Comparison of ENCODE assay signal across 20 cellular contexts in genomic region chr3:119427669-119428068, GRCh38. TPM values are rescaled to one million over a fixed set of nuclear protein-coding genes. Genes with fewer than 3 reads are reported as not detected.
DNase-seq lines count a peak whose midpoint lies in the region; ATAC-seq, FAIRE-seq and TF ChIP-seq lines count a peak whose summit lies in the region.
"Had no signal": no experiment of that assay in that cellular context is flagged by ENCODE, and none has a peak within 500 bp of the region (broad histone marks: within the 10 kb centered on the region; RNA-seq: fewer than 3 reads in every experiment).

No MANE protein-coding gene starts in this region.

- no peaks in the 10 kb centered on the region for H3K27me3 ChIP-seq in HepG2 (ENCODE audit: control insufficient read depth in 1 of 2, insufficient read depth in 2 of 2, low read length in 2 of 2)
- no peaks in the 10 kb centered on the region for H3K27me3 ChIP-seq in right lobe of liver
- H3K27me3 ChIP-seq in Panc1 (ENCODE audit: control insufficient read depth, insufficient read depth, low read length) = no peaks in the 10 kb centered on the region
- H3K27me3 ChIP-seq: SJCRH30 had no signal

- no peak for TF ChIP-seq POLR2A in HepG2 (IDR thresholded peaks at IDR 0.05; ENCODE audit: insufficient read depth in 1 of 2, low read depth in 2 of 2, low read length in 2 of 2)
- no peak for TF ChIP-seq POLR2A in right lobe of liver (IDR thresholded peaks at IDR 0.05)

- TF ChIP-seq RAD21 in HepG2 (CRISPR knock-in tag; IDR thresholded peaks at IDR 0.05) = no peak

- H3K4me3 ChIP-seq in HepG2 (replicated peaks in 1 of 3; ENCODE audit: insufficient read depth in 1 of 3, low read depth in 2 of 3, low read length in 3 of 3) = no peak overlapping the region
- no peak overlapping the region for H3K4me3 ChIP-seq in right lobe of liver
- no peak overlapping the region for H3K4me3 ChIP-seq in Panc1 (ENCODE audit: low read depth in 2 of 2, low read length in 2 of 2)
- no peak overlapping the region for H3K4me3 ChIP-seq in fibroblast of mammary gland (ENCODE audit: control insufficient read depth, low read depth, low read length)
- H3K4me3 ChIP-seq: HAP-1, SJCRH30 had no signal

- in situ Hi-C loops in HepG2 (cut with HindIII; ENCODE audit: extremely low pct_ligation_motif_present, low pct_unique_long_range_greater_than_20kb) = no loop called here
- in situ Hi-C loops in Panc1 (cut with HindIII; ENCODE audit: low pct_unique_long_range_greater_than_20kb, low sequenced_read_pairs) = no loop called here

- H2AFZ ChIP-seq in HepG2 (ENCODE audit: low read length) = no peak overlapping the region

- ATAC-seq in HepG2 (no peak), right lobe of liver (no peak), Panc1 (no peak), GM18861 (IDR thresholded peaks at IDR 0.05; ENCODE audit: unreplicated experiment) (no peak), HG02938 (IDR thresholded peaks at IDR 0.05; ENCODE audit: unreplicated experiment) (no peak)

- no peaks in the 10 kb centered on the region for H4K20me1 ChIP-seq in HepG2 (ENCODE audit: insufficient read depth, low read length)

- no peak overlapping the region for H3K4me2 ChIP-seq in HepG2 (ENCODE audit: low read depth, low read length)
- H3K4me2 ChIP-seq: KMS-11 had no signal

- no peak for FAIRE-seq in HepG2 (lab: Jason Lieb, UNC)

- POLR2A ChIA-PET in HepG2 (lab: Yijun Ruan, JAX) (no interaction called here), Panc1 (lab: Charles Lee) (interaction anchor here (0.6 to 0.7 kb wide), 2 partner anchors 10 to 12 kb away, joined by 6 to 17 read pairs; no protein-coding TSS in a partner anchor)

- CTCF ChIA-PET in HepG2 (lab: Yijun Ruan, JAX; ENCODE audit: low intra/inter-chr PET ratio, low total read pairs) (no interaction called here), Panc1 (lab: Charles Lee) (interaction anchor here (0.6 kb wide), 1 partner anchor 30 kb away, joined by 7 read pairs; no protein-coding TSS in a partner anchor)

- H3K27ac ChIP-seq in HepG2 (ENCODE audit: extremely low read length, insufficient read depth, low read length) = no peak overlapping the region
- H3K27ac ChIP-seq in right lobe of liver = no peak overlapping the region
- H3K27ac ChIP-seq in Panc1 (ENCODE audit: low read length) = no peak overlapping the region
- H3K27ac ChIP-seq: KMS-11, SJCRH30 had no signal

- no peaks in the 10 kb centered on the region for H3K79me2 ChIP-seq in HepG2 (ENCODE audit: insufficient read depth, low read length)

- DNase-seq in HepG2 (ENCODE audit: low spot score) = no peak
- DNase-seq in right lobe of liver = no peak
- no peak for DNase-seq in Panc1 (ENCODE audit: low read depth, low spot score)
- peak; percentile 12 for DNase-seq in fibroblast of mammary gland (ENCODE audit: low read depth)
- DNase-seq in HCEC 1CT = no peak
- no peak for DNase-seq in hippocampal formation (lab: John Stamatoyannopoulos, UW)
- DNase-seq: Calu3; CD4-positive, CD25-positive, alpha-beta regulatory T cell; EL; MM.1S; NCI-H1105 treated with DMSO at 0.1 percent for 48 hours; NCI-H187; NCI-H446; NCI-H774; RPMI8226 had no signal

- no peak overlapping the region for H3K9ac ChIP-seq in HepG2 (ENCODE audit: insufficient read depth, low read depth, low read length)
- H3K9ac ChIP-seq: KMS-11 had no signal

- intact Hi-C loops in HepG2 (cut with micrococcal nuclease; ENCODE audit: unreplicated experiment) (no loop called here), right lobe of liver (cut with DNase I) (no loop called here), Panc1 (cut with micrococcal nuclease; ENCODE audit: unreplicated experiment) (no loop called here)

- TF ChIP-seq EP300 in HepG2 (IDR thresholded peaks at IDR 0.05; ENCODE audit: low read depth in 2 of 2, low read length in 2 of 2) (no peak), HepG2 (CRISPR knock-in tag; IDR thresholded peaks at IDR 0.05; ENCODE audit: borderline replicate concordance) (no peak)

- H3K4me1 ChIP-seq in HepG2 (ENCODE audit: insufficient read depth, low read length) (no peaks in the 10 kb centered on the region), right lobe of liver (no peaks in the 10 kb centered on the region), Panc1 (ENCODE audit: control insufficient read depth, insufficient read depth, low read length) (no peaks in the 10 kb centered on the region)
- H3K4me1 ChIP-seq: HAP-1, SJCRH30 had no signal

- H3K9me3 ChIP-seq in HepG2 (ENCODE audit: low read length) = peaks cover 43% of the 10 kb centered on the region
- peaks cover 0 to 37% (median 13%) of the 10 kb centered on the region in 4 donors for H3K9me3 ChIP-seq in right lobe of liver
- H3K9me3 ChIP-seq in Panc1 (ENCODE audit: control insufficient read depth, insufficient read depth, low read depth, low read length) = peaks cover 35% of the 10 kb centered on the region

- BruUV-seq in HepG2 (replicated peaks; lab: Mats Ljungman, UMichigan) (no TSS peak), Panc1 (replicated peaks; lab: Mats Ljungman, UMichigan) (TSS peak; percentile 8)

- TF ChIP-seq CTCF in HepG2 (CRISPR knock-in tag; IDR thresholded peaks at IDR 0.05) = no peak
- no peak for TF ChIP-seq CTCF in right lobe of liver (IDR thresholded peaks at IDR 0.05)
- TF ChIP-seq CTCF in Panc1 (IDR thresholded peaks at IDR 0.05) = no peak
- no peak for TF ChIP-seq CTCF in fibroblast of mammary gland (conservative IDR thresholded peaks at IDR 0.05; ENCODE audit: control insufficient read depth, insufficient read depth, low read depth, low read length)

- H3K36me3 ChIP-seq in HepG2 (replicated peaks in 1 of 2; ENCODE audit: control insufficient read depth in 1 of 2, insufficient read depth in 2 of 2, low read length in 2 of 2) (peaks cover 6 to 21% of the 10 kb centered on the region in 2 experiments; a peak in 4 of 5 replicates), right lobe of liver (peaks cover 5 to 21% (median 16%) of the 10 kb centered on the region in 4 donors), Panc1 (ENCODE audit: control insufficient read depth, insufficient read depth, low read length) (peaks cover 23% of the 10 kb centered on the region)

- 98% methylated on average over 1 of the region's 1 CpG for WGBS in HepG2 (ENCODE audit: low lambda C conversion rate)
- WGBS in right lobe of liver (ENCODE audit: insufficient coverage, low coverage, low lambda C conversion rate, missing lambda C conversion rate) = 93% methylated on average over 1 of the region's 1 CpG

TF ChIP-seq in HepG2, 621 proteins besides CTCF, POLR2A, EP300 and RAD21 (continues in another document):
- no peak for TF ChIP-seq ZSCAN29 (CRISPR knock-in tag; conservative IDR thresholded peaks at IDR 0.05)

RNA-seq across cellular contexts. Expression of gene TMEM39A, which starts 35.7 kb away (rescaled TPM):
- 32.9 and 55.8 TPM in 2 replicates for total RNA-seq in HepG2 (2016; rRNA removed; fragmentation: Illumina TruSeq; extraction: Trizol)
- total RNA-seq in HepG2 (2016; cell fraction: cytosol; rRNA removed; fragmentation: Illumina TruSeq; extraction: Trizol; ENCODE audit: low read depth) = 8.2 and 8.7 TPM in 2 replicates
- total RNA-seq in HepG2 (2016; cell fraction: insoluble cytoplasmic fraction; rRNA removed; fragmentation: Illumina TruSeq; extraction: Trizol) = 38.1 and 61.6 TPM in 2 replicates
- total RNA-seq in HepG2 (2016; cell fraction: membrane; rRNA removed; fragmentation: Illumina TruSeq; extraction: Trizol) = 24.4 and 26.5 TPM in 2 replicates
- 75.1 and 80.5 TPM in 2 replicates for total RNA-seq in HepG2 (2016; cell fraction: nucleus; rRNA removed; fragmentation: Illumina TruSeq; extraction: Trizol)
- 56.8 and 64.9 TPM in 2 replicates for polyA plus RNA-seq in HepG2 (2011; rRNA removed)
- 31.1 and 36.5 TPM in 2 replicates for polyA plus RNA-seq in HepG2 (2011; cell fraction: cytosol; rRNA removed)
- 66.0 and 77.3 TPM in 2 replicates for polyA plus RNA-seq in HepG2 (2011; cell fraction: nucleus; rRNA removed)
- 37.2 and 41.2 TPM in 2 replicates for polyA plus RNA-seq in HepG2 (2012)
- polyA plus RNA-seq in HepG2 (2016; cell fraction: cytosol; fragmentation: Illumina TruSeq; extraction: Trizol; ENCODE audit: low read depth) = 2.9 and 4.2 TPM in 2 replicates
- polyA plus RNA-seq in HepG2 (2016; cell fraction: insoluble cytoplasmic fraction; fragmentation: Illumina TruSeq; extraction: Trizol; ENCODE audit: low read depth) = 23.9 and 28.6 TPM in 2 replicates
- 5.2 and 8.6 TPM in 2 replicates for polyA plus RNA-seq in HepG2 (2016; cell fraction: membrane; fragmentation: Illumina TruSeq; extraction: Trizol; ENCODE audit: low read depth)
- polyA plus RNA-seq in HepG2 (2016; cell fraction: nucleus; fragmentation: Illumina TruSeq; extraction: Trizol; ENCODE audit: insufficient read depth, low read depth) = 64.5 and 65.7 TPM in 2 replicates
- polyA minus RNA-seq in HepG2 (2011; rRNA and poly(A)+ RNA removed; ENCODE audit: low replicate concordance) = 97.7 and 216 TPM in 2 replicates
- 41.0 and 43.9 TPM in 2 replicates for polyA minus RNA-seq in HepG2 (2011; cell fraction: cytosol; rRNA and poly(A)+ RNA removed)
- 122 and 140 TPM in 2 replicates for polyA minus RNA-seq in HepG2 (2011; cell fraction: nucleus; rRNA and poly(A)+ RNA removed)
- 10 to 100 TPM; 14.9 to 34.6 (median 20.9) TPM for total RNA-seq in right lobe of liver
- total RNA-seq in Panc1 (2021; ENCODE audit: unreplicated experiment) = 47.8 TPM
- 33.7 TPM for polyA plus RNA-seq in Panc1 (2012; ENCODE audit: insufficient read length)

RNA-seq across cellular contexts. Expression of gene POGLUT1, which starts 41.1 kb away (rescaled TPM):
- total RNA-seq in HepG2 (2016; rRNA removed; fragmentation: Illumina TruSeq; extraction: Trizol) = 14.2 and 22.9 TPM in 2 replicates
- 4.3 and 4.4 TPM in 2 replicates for total RNA-seq in HepG2 (2016; cell fraction: cytosol; rRNA removed; fragmentation: Illumina TruSeq; extraction: Trizol; ENCODE audit: low read depth)
- total RNA-seq in HepG2 (2016; cell fraction: insoluble cytoplasmic fraction; rRNA removed; fragmentation: Illumina TruSeq; extraction: Trizol) = 13.2 and 23.1 TPM in 2 replicates
- total RNA-seq in HepG2 (2016; cell fraction: membrane; rRNA removed; fragmentation: Illumina TruSeq; extraction: Trizol) = 7.0 and 8.7 TPM in 2 replicates
- total RNA-seq in HepG2 (2016; cell fraction: nucleus; rRNA removed; fragmentation: Illumina TruSeq; extraction: Trizol) = 31.6 and 36.9 TPM in 2 replicates
- 12.9 and 15.3 TPM in 2 replicates for polyA plus RNA-seq in HepG2 (2011; rRNA removed)
- polyA plus RNA-seq in HepG2 (2011; cell fraction: cytosol; rRNA removed) = 5.0 and 9.4 TPM in 2 replicates
- 11.8 and 15.2 TPM in 2 replicates for polyA plus RNA-seq in HepG2 (2011; cell fraction: nucleus; rRNA removed)
- polyA plus RNA-seq in HepG2 (2012) = 10.8 and 13.8 TPM in 2 replicates
- 1.1 and 1.2 TPM in 2 replicates for polyA plus RNA-seq in HepG2 (2016; cell fraction: cytosol; fragmentation: Illumina TruSeq; extraction: Trizol; ENCODE audit: low read depth)
- polyA plus RNA-seq in HepG2 (2016; cell fraction: insoluble cytoplasmic fraction; fragmentation: Illumina TruSeq; extraction: Trizol; ENCODE audit: low read depth) = 8.9 and 10.3 TPM in 2 replicates
- polyA plus RNA-seq in HepG2 (2016; cell fraction: membrane; fragmentation: Illumina TruSeq; extraction: Trizol; ENCODE audit: low read depth) = 2.7 TPM in 2 replicates
- 46.4 and 46.8 TPM in 2 replicates for polyA plus RNA-seq in HepG2 (2016; cell fraction: nucleus; fragmentation: Illumina TruSeq; extraction: Trizol; ENCODE audit: insufficient read depth, low read depth)
- 13.9 and 23.0 TPM in 2 replicates for polyA minus RNA-seq in HepG2 (2011; rRNA and poly(A)+ RNA removed; ENCODE audit: low replicate concordance)
- 9.5 and 12.0 TPM in 2 replicates for polyA minus RNA-seq in HepG2 (2011; cell fraction: cytosol; rRNA and poly(A)+ RNA removed)
- polyA minus RNA-seq in HepG2 (2011; cell fraction: nucleus; rRNA and poly(A)+ RNA removed) = 25.5 and 34.2 TPM in 2 replicates
- total RNA-seq in right lobe of liver = 1 to 10 TPM; 5.8 to 8.0 (median 7.4) TPM
- 24.6 TPM for total RNA-seq in Panc1 (2021; ENCODE audit: unreplicated experiment)
- polyA plus RNA-seq in Panc1 (2012; ENCODE audit: insufficient read length) = 14.4 TPM
